ENCODE assay signal across 8 cellular contexts in genomic region chr6:159726918-159727716, GRCh38. TPM values are rescaled to one million over a fixed set of nuclear protein-coding genes. Genes with fewer than 3 reads are reported as not detected.
DNase-seq lines count a peak whose midpoint lies in the region; ATAC-seq and TF ChIP-seq lines count a peak whose summit lies in the region.

TSS of gene WTAP (plus strand) at chr6:159727506. CDS start at chr6:159736266, 8,760 bp downstream.

- DNase-seq in GM10248 (ENCODE audit: extremely low spot score) (peak; percentile 95), NCI-H1092 (lab: John Stamatoyannopoulos, UW) (peak; percentile 98), glomerular visceral epithelial cell (ENCODE audit: extremely low spot score) (peak; percentile 97), omental fat pad (ENCODE audit: low spot score) (peak; percentile 79)

- TF ChIP-seq CTCF in GM10248 (IDR thresholded peaks at IDR 0.05; ENCODE audit: control extremely low read depth, extremely low read depth, low read depth, missing control alignments) (no peak), omental fat pad (IDR thresholded peaks at IDR 0.05) (no peak)

- H3K9me3 Mint-ChIP-seq in activated naive CD4-positive, alpha-beta T cell treated with anti-CD3 and anti-CD28 coated beads, Interleukin-2, amount 50 U/mL, for 24 hours, result peaks cover 5% of the 10 kb centered on the region

- H3K27ac Mint-ChIP-seq in activated naive CD4-positive, alpha-beta T cell treated with anti-CD3 and anti-CD28 coated beads, Interleukin-2, amount 50 U/mL, for 24 hours, result peak within 1 kb of the TSS; percentile 98

- POLR2A ChIA-PET in GM10248 (lab: Yijun Ruan, JAX), result interaction anchor here (0.5 to 2.3 kb wide), 6 partner anchors 9 to 802 kb away, joined by 3 to 14 read pairs (median 4); partner anchors contain the start of genes ACAT2, MRPL18 and TCP1

- peak within 1 kb of the TSS; percentile 95 for H3K27ac ChIP-seq in temporal lobe (ENCODE audit: low read depth, low read length)

- H3K27me3 Mint-ChIP-seq in activated naive CD4-positive, alpha-beta T cell treated with anti-CD3 and anti-CD28 coated beads, Interleukin-2, amount 50 U/mL, for 24 hours, result no peaks in the 10 kb centered on the region

- CTCF ChIA-PET in GM10248 (lab: Yijun Ruan, JAX), result interaction anchor here (0.6 to 1.8 kb wide), 4 partner anchors 8 to 36 kb away, joined by 3 to 7 read pairs (median 4); partner anchors contain the start of gene ACAT2

- H3K4me1 Mint-ChIP-seq in activated naive CD4-positive, alpha-beta T cell treated with anti-CD3 and anti-CD28 coated beads, Interleukin-2, amount 50 U/mL, for 24 hours, result peaks cover 58% of the 10 kb centered on the region

- peaks cover 12% of the 10 kb centered on the region for H3K36me3 Mint-ChIP-seq in activated naive CD4-positive, alpha-beta T cell treated with anti-CD3 and anti-CD28 coated beads, Interleukin-2, amount 50 U/mL, for 24 hours

- peak within 1 kb of the TSS; percentile 95 for H3K4me3 Mint-ChIP-seq in activated naive CD4-positive, alpha-beta T cell treated with anti-CD3 and anti-CD28 coated beads, Interleukin-2, amount 50 U/mL, for 24 hours

- ATAC-seq in HG02610 (IDR thresholded peaks at IDR 0.05; ENCODE audit: unreplicated experiment) (peak; percentile 77), SK-N-SH treated with all-trans-retinoic acid at 6 μM for 48 hours (peak; percentile 90), omental fat pad (ENCODE audit: low FRiP score) (peak; percentile 91)

TF ChIP-seq in SK-N-SH treated with all-trans-retinoic acid at 6 μM for 48 hours, 23 proteins besides CTCF, POLR2A, EP300 and RAD21:
- peak; percentile 69; the same call in 1 of the 2 replicates for TF ChIP-seq TCF4 (CRISPR knock-in tag; IDR thresholded peaks at IDR 0.05; ENCODE audit: borderline replicate concordance)
- 0 out of 2 replicates have a peak, but pooled peaks have one; percentile 8 for TF ChIP-seq CSDC2 (CRISPR knock-in tag; IDR thresholded peaks at IDR 0.05)
- no peak for TF ChIP-seq GLIS3 (CRISPR knock-in tag; IDR thresholded peaks at IDR 0.05)
- no peak for TF ChIP-seq ZNF8 (CRISPR knock-in tag; IDR thresholded peaks at IDR 0.05)
- peak; percentile 81; the same call in 1 of the 2 replicates for TF ChIP-seq SNAI2 (CRISPR knock-in tag; IDR thresholded peaks at IDR 0.05)
- TF ChIP-seq, protein P1, sequence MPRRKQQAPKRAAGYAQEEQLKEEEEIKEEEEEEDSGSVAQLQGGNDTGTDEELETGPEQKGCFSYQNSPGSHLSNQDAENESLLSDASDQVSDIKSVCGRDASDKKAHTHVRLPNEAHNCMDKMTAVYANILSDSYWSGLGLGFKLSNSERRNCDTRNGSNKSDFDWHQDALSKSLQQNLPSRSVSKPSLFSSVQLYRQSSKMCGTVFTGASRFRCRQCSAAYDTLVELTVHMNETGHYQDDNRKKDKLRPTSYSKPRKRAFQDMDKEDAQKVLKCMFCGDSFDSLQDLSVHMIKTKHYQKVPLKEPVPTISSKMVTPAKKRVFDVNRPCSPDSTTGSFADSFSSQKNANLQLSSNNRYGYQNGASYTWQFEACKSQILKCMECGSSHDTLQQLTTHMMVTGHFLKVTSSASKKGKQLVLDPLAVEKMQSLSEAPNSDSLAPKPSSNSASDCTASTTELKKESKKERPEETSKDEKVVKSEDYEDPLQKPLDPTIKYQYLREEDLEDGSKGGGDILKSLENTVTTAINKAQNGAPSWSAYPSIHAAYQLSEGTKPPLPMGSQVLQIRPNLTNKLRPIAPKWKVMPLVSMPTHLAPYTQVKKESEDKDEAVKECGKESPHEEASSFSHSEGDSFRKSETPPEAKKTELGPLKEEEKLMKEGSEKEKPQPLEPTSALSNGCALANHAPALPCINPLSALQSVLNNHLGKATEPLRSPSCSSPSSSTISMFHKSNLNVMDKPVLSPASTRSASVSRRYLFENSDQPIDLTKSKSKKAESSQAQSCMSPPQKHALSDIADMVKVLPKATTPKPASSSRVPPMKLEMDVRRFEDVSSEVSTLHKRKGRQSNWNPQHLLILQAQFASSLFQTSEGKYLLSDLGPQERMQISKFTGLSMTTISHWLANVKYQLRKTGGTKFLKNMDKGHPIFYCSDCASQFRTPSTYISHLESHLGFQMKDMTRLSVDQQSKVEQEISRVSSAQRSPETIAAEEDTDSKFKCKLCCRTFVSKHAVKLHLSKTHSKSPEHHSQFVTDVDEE (CRISPR knock-in tag; IDR thresholded peaks at IDR 0.05), result peak; percentile 67

RNA-seq across cellular contexts. Expression of gene WTAP, which starts in this region (rescaled TPM):
- 100 to 1,000 TPM in 2 of 4 donors, 10 to 100 TPM in 2; 74.8 to 202 (median 133) TPM for total RNA-seq in omental fat pad
- 82.1 TPM for total RNA-seq in temporal lobe

Comparison
In these comparisons a context has a peak if more than half of its experiments do, and no peak if none do; other contexts are left out.
1. Peak in every context shown above with its lines: DNase-seq, ATAC-seq and H3K27ac ChIP-seq.